In genomic region chr17:1997587-1998425, GRCh38 we compare ENCODE assay signal across 9 cellular contexts. TPM values are rescaled to one million over a fixed set of nuclear protein-coding genes. Genes with fewer than 3 reads are reported as not detected.
DNase-seq lines count a peak whose midpoint lies in the region; ATAC-seq, FAIRE-seq and TF ChIP-seq lines count a peak whose summit lies in the region.
"Had no signal": no experiment of that assay in that cellular context is flagged by ENCODE, and none has a peak within 500 bp of the region (broad histone marks: within the 10 kb centered on the region; RNA-seq: fewer than 3 reads in every experiment).

No MANE protein-coding gene starts in this region.

- peak overlapping the region; percentile 67 to 71 for H3K27ac ChIP-seq in kidney (ENCODE audit: low read depth in 2 of 2, low read length in 2 of 2)
- peak overlapping the region; percentile 73 to 86 (median 75) for H3K27ac ChIP-seq in stomach

- peaks cover 16 to 30% of the 10 kb centered on the region in 2 donors for H3K4me1 ChIP-seq in kidney (ENCODE audit: control insufficient read depth in 1 of 2, insufficient read depth in 1 of 2, low read depth in 1 of 2, low read length in 2 of 2)
- peaks cover 38 to 52% (median 48%) of the 10 kb centered on the region in 4 donors for H3K4me1 ChIP-seq in stomach

- no peak overlapping the region for H3K27ac Mint-ChIP-seq in activated naive CD4-positive, alpha-beta T cell treated with anti-CD3 and anti-CD28 coated beads, Interleukin-2, amount 10 ng/mL, durations not matched to agents 7 days and 5 days
- H3K27ac Mint-ChIP-seq: activated CD4-positive, alpha-beta memory T cell treated with anti-CD3 and anti-CD28 coated beads, Interleukin-2, amount 10 ng/mL, durations not matched to agents 7 days and 5 days had no signal

- H3K4me3 ChIP-seq in astrocyte of the cerebellum (ENCODE audit: low read depth, low read length) (peak overlapping the region; percentile 28), kidney (ENCODE audit: low read length in 2 of 2) (peak overlapping the region in 1 of 2 donors; percentile 30), stomach (peak overlapping the region; percentile 50 to 62 (median 58))

- no peak for FAIRE-seq in kidney (lab: Jason Lieb, UNC)

- no peaks in the 10 kb centered on the region for H3K36me3 Mint-ChIP-seq in activated naive CD4-positive, alpha-beta T cell treated with anti-CD3 and anti-CD28 coated beads, Interleukin-2, amount 10 ng/mL, durations not matched to agents 7 days and 5 days

- peaks cover 0 to 33% (median 7%) of the 10 kb centered on the region in 3 donors for H3K27me3 ChIP-seq in stomach

- peaks cover 2% of the 10 kb centered on the region for H3K4me1 Mint-ChIP-seq in activated naive CD4-positive, alpha-beta T cell treated with anti-CD3 and anti-CD28 coated beads, Interleukin-2, amount 10 ng/mL, durations not matched to agents 7 days and 5 days

- no peak for TF ChIP-seq EP300 in stomach (IDR thresholded peaks at IDR 0.05)

- no peaks in the 10 kb centered on the region for H3K9me3 Mint-ChIP-seq in activated naive CD4-positive, alpha-beta T cell treated with anti-CD3 and anti-CD28 coated beads, Interleukin-2, amount 10 ng/mL, durations not matched to agents 7 days and 5 days
- H3K9me3 Mint-ChIP-seq: activated CD4-positive, alpha-beta memory T cell treated with anti-CD3 and anti-CD28 coated beads, Interleukin-2, amount 10 ng/mL, durations not matched to agents 7 days and 5 days had no signal

- no peak overlapping the region for H3K4me3 Mint-ChIP-seq in activated naive CD4-positive, alpha-beta T cell treated with anti-CD3 and anti-CD28 coated beads, Interleukin-2, amount 10 ng/mL, durations not matched to agents 7 days and 5 days
- H3K4me3 Mint-ChIP-seq: activated CD4-positive, alpha-beta memory T cell treated with anti-CD3 and anti-CD28 coated beads, Interleukin-2, amount 10 ng/mL, durations not matched to agents 7 days and 5 days had no signal

- CTCF ChIA-PET in activated naive CD4-positive, alpha-beta T cell treated with anti-CD3 and anti-CD28 coated beads, Interleukin-2, amount 10 ng/mL, durations not matched to agents 7 days and 5 days (lab: Charles Lee), result no interaction called here

- WGBS in stomach, 5 donors, result 5 to 19% (median 11%) methylated on average over 28 to 65 of the region's 65 CpGs

- peaks cover 74% of the 10 kb centered on the region for H3K27me3 Mint-ChIP-seq in activated naive CD4-positive, alpha-beta T cell treated with anti-CD3 and anti-CD28 coated beads, Interleukin-2, amount 10 ng/mL, durations not matched to agents 7 days and 5 days

- H3K36me3 ChIP-seq in kidney (ENCODE audit: control insufficient read depth in 1 of 2, insufficient read depth in 2 of 2, low read length in 2 of 2) (no peaks in the 10 kb centered on the region), stomach (no peaks in the 10 kb centered on the region)

- no peak overlapping the region for H3K9ac ChIP-seq in kidney (ENCODE audit: low read length in 2 of 2)

- DNase-seq in HT-29 (ENCODE audit: low spot score) (peak; percentile 28), astrocyte of the cerebellum (ENCODE audit: low read depth) (no peak), kidney (peak; percentile 86), stomach (peak; percentile 89), C1 segment of cervical spinal cord (lab: John Stamatoyannopoulos, UW) (no peak), NK-92 (lab: John Stamatoyannopoulos, UW; ENCODE audit: unreplicated experiment) (no peak)
- no peak for DNase-seq in activated naive CD4-positive, alpha-beta T cell treated with anti-CD3 and anti-CD28 coated beads, Interleukin-2, amount 10 ng/mL, durations not matched to agents 7 days and 5 days
- DNase-seq: activated CD4-positive, alpha-beta memory T cell treated with anti-CD3 and anti-CD28 coated beads, Interleukin-2, amount 10 ng/mL, durations not matched to agents 7 days and 5 days had no signal

- TF ChIP-seq POLR2A in stomach (IDR thresholded peaks at IDR 0.05), result no peak

- intact Hi-C loops in kidney (cut with DNase I), result no loop called here
- intact Hi-C loops in stomach (cut with DNase I; ENCODE audit: low total_unique reads), result no loop called here

- in situ Hi-C loops in astrocyte of the cerebellum (cut with HindIII; ENCODE audit: low sequenced_read_pairs), result loop anchor here (10.0 kb wide), 1 partner anchor 213 kb away; no protein-coding TSS in a partner anchor

- no peak for ATAC-seq in GM21528 (IDR thresholded peaks at IDR 0.05; ENCODE audit: low FRiP score, unreplicated experiment)

- TF ChIP-seq CTCF in astrocyte of the cerebellum (IDR thresholded peaks at IDR 0.05; ENCODE audit: low read depth, low read length, missing control alignments) (no peak), kidney (IDR thresholded peaks at IDR 0.05; ENCODE audit: borderline replicate concordance, extremely low read depth, insufficient read depth) (no peak), stomach (IDR thresholded peaks at IDR 0.05) (no peak)

- H3K9me3 ChIP-seq in kidney (ENCODE audit: control insufficient read depth in 1 of 2, low read length in 2 of 2), result no peaks in the 10 kb centered on the region
- H3K9me3 ChIP-seq in stomach, result no peaks in the 10 kb centered on the region

RNA-seq across cellular contexts. Expression of gene RTN4RL1, which starts 27.3 kb away (rescaled TPM):
- not detected in 2 replicates for total RNA-seq in HT-29 (2014; rRNA removed; shearing (Covaris generic))
- total RNA-seq in kidney (10.7 TPM), stomach (under 1 TPM in 2 of 5 donors, not detected in 3; 0.58 to 0.92 TPM)
- polyA plus RNA-seq in kidney (ENCODE audit: insufficient read depth, low read depth, low replicate concordance) (2.0 TPM), stomach (under 1 TPM in 2 of 3 donors, not detected in 1; 0.50 to 0.85 TPM)

RNA-seq across cellular contexts. Expression of gene DPH1, which starts 32.1 kb away (rescaled TPM):
- 31.6 and 38.5 TPM in 2 replicates for total RNA-seq in HT-29 (2014; rRNA removed; shearing (Covaris generic))
- total RNA-seq in kidney (49.4 TPM), stomach (100 to 1,000 TPM in 2 of 5 donors, 10 to 100 TPM in 3; 26.1 to 188 (median 95.0) TPM)
- polyA plus RNA-seq in kidney (ENCODE audit: insufficient read depth, low read depth, low replicate concordance) (23.3 TPM), stomach (10 to 100 TPM; 11.6 to 27.9 (median 17.7) TPM)

RNA-seq across cellular contexts. Expression of gene OVCA2, which starts 44.0 kb away (rescaled TPM):
- total RNA-seq in HT-29 (2014; rRNA removed; shearing (Covaris generic)), result 54.1 and 56.8 TPM in 2 replicates
- 22.9 TPM for total RNA-seq in kidney
- 63.6 TPM for polyA plus RNA-seq in kidney (ENCODE audit: insufficient read depth, low read depth, low replicate concordance)
- total RNA-seq in stomach, result 10 to 100 TPM in 3 of 5 donors, 1 to 10 TPM in 1, not detected in 1; 3.1 to 31.9 (median 17.3) TPM
- polyA plus RNA-seq in stomach, result 10 to 100 TPM; 60.3 to 83.4 (median 66.7) TPM

RNA-seq across cellular contexts. Expression of gene HIC1, which starts 57.1 kb away (rescaled TPM):
- total RNA-seq in HT-29 (2014; rRNA removed; shearing (Covaris generic)), result 0.31 and 0.55 TPM in 2 replicates
- total RNA-seq in kidney (13.0 TPM), stomach (100 to 1,000 TPM in 1 of 5 donors, 10 to 100 TPM in 1, 1 to 10 TPM in 3; 7.6 to 107 (median 9.4) TPM)
- polyA plus RNA-seq in kidney (ENCODE audit: insufficient read depth, low read depth, low replicate concordance) (2.7 TPM), stomach (10 to 100 TPM in 1 of 3 donors, 1 to 10 TPM in 2; 1.5 to 11.2 (median 6.2) TPM)

Comparison
In these comparisons a context has a peak if more than half of its experiments do, and no peak if none do; other contexts are left out.
1. DNase-seq: peak in HT-29 (single experiment), kidney (single experiment) and stomach (single experiment); none in astrocyte of the cerebellum (single experiment), activated naive CD4-positive, alpha-beta T cell treated with anti-CD3 and anti-CD28 coated beads, Interleukin-2, amount 10 ng/mL, durations not matched to agents 7 days and 5 days (single experiment), C1 segment of cervical spinal cord (0 of 14) and NK-92 (single experiment).